ENCODE assay signal across 26 cellular contexts in genomic region chr12:497501-498160, GRCh38. TPM values are rescaled to one million over a fixed set of nuclear protein-coding genes. Genes with fewer than 3 reads are reported as not detected.
A peak's percentile ranks its signal among the peaks of the same experiment; 100 is the strongest.
DNase-seq lines count a peak whose midpoint lies in the region; ATAC-seq and TF ChIP-seq lines count a peak whose summit lies in the region.
"Had no signal": no experiment of that assay in that cellular context is flagged by ENCODE, and none has a peak within 500 bp of the region (broad histone marks: within the 10 kb centered on the region; RNA-seq: fewer than 3 reads in every experiment).

No MANE protein-coding gene starts in this region.

- H4K8ac ChIP-seq in mesenchymal stem cell (ENCODE audit: low read length): no peak overlapping the region

- no peaks in the 10 kb centered on the region for H3K36me3 ChIP-seq in mesenchymal stem cell (ENCODE audit: control insufficient read depth in 1 of 2, insufficient read depth in 2 of 2, low read depth in 1 of 2, low read length in 2 of 2)
- H3K36me3 ChIP-seq: adrenal gland, BE2C had no signal

- H2BK12ac ChIP-seq in mesenchymal stem cell (ENCODE audit: low read length in 2 of 2): no peak overlapping the region

- peaks cover 7% of the 10 kb centered on the region for H3K9me3 ChIP-seq in mesenchymal stem cell (ENCODE audit: control insufficient read depth, low read length)
- H3K9me3 ChIP-seq: adrenal gland, BE2C had no signal

- H4K91ac ChIP-seq in mesenchymal stem cell (ENCODE audit: low read length): no peak overlapping the region

- no peak overlapping the region for H2BK15ac ChIP-seq in mesenchymal stem cell (ENCODE audit: low read depth, poor library complexity, severe bottlenecking)

- H3K27ac Mint-ChIP-seq in activated CD4-positive, alpha-beta T cell treated with anti-CD3 and anti-CD28 coated beads, Interleukin-2, amount 10 ng/mL, durations not matched to agents 7 days and 5 days: peak overlapping the region; percentile 22
- peak overlapping the region; percentile 66 for H3K27ac Mint-ChIP-seq in type B pancreatic cell
- H3K27ac Mint-ChIP-seq: WTC11 had no signal

- H3K4ac ChIP-seq in mesenchymal stem cell (ENCODE audit: low read depth in 1 of 2, low read length in 2 of 2): no peak overlapping the region

- no peak for DNase-seq in activated CD4-positive, alpha-beta T cell treated with anti-CD3 and anti-CD28 coated beads, Interleukin-2, amount 10 ng/mL, durations not matched to agents 7 days and 5 days
- DNase-seq in activated CD4-positive, alpha-beta T cell treated with anti-CD3 and anti-CD28 coated beads for 1 hour: no peak
- DNase-seq in SW480 (ENCODE audit: low spot score) (peak; percentile 23), mesenchymal stem cell (peak; percentile 68), type B pancreatic cell (ENCODE audit: extremely low spot score, unreplicated experiment) (no peak), NCI-H2029 (lab: John Stamatoyannopoulos, UW) (no peak)
- no peak for DNase-seq in activated naive CD4-positive, alpha-beta T cell treated with Interleukin-2 at 50 U/mL for 16 hours
- DNase-seq: activated CD4-positive, alpha-beta memory T cell treated with anti-CD3 and anti-CD28 coated beads, Interleukin-2, amount 10 ng/mL, durations not matched to agents 7 days and 5 days; activated gamma-delta T cell treated with Interleukin-2 at 50 U/mL for 16 hours; BE2C; COR-L47; cortex of kidney; NCI-H1092; NCI-H510A; stimulated activated CD4-positive, alpha-beta T cell treated with anti-CD3 and anti-CD28 coated beads, Interleukin-4, amount 100 ng/mL, for 4 hours; stimulated activated naive CD8-positive, alpha-beta T cell treated with anti-CD3 and anti-CD28 coated beads, Interleukin-15, amount 100 ng/mL, for 72 hours; T-helper 9 cell; trophoblast cell had no signal

- CTCF ChIA-PET in activated CD4-positive, alpha-beta T cell treated with anti-CD3 and anti-CD28 coated beads, Interleukin-2, amount 10 ng/mL, durations not matched to agents 7 days and 5 days (lab: Charles Lee): interaction anchor here (1.5 kb wide), 1 partner anchor 45 kb away, joined by 3 read pairs; no protein-coding TSS in a partner anchor

- H3K23ac ChIP-seq in mesenchymal stem cell (ENCODE audit: low read length in 2 of 2): no peak overlapping the region

- no peak overlapping the region for H3K4me3 Mint-ChIP-seq in activated CD4-positive, alpha-beta T cell treated with anti-CD3 and anti-CD28 coated beads, Interleukin-2, amount 10 ng/mL, durations not matched to agents 7 days and 5 days
- no peak overlapping the region for H3K4me3 Mint-ChIP-seq in type B pancreatic cell
- H3K4me3 Mint-ChIP-seq: activated CD4-positive, alpha-beta memory T cell treated with anti-CD3 and anti-CD28 coated beads, Interleukin-2, amount 10 ng/mL, durations not matched to agents 7 days and 5 days; stimulated activated naive CD8-positive, alpha-beta T cell treated with anti-CD3 and anti-CD28 coated beads, Interleukin-15, amount 100 ng/mL, for 72 hours; WTC11 had no signal

- no peak overlapping the region for H2AK5ac ChIP-seq in mesenchymal stem cell (ENCODE audit: low read length, severe bottlenecking)

- no peaks in the 10 kb centered on the region for H3K79me1 ChIP-seq in mesenchymal stem cell (replicated peaks; ENCODE audit: low read length, poor library complexity, severe bottlenecking)

- no peak overlapping the region for H3K27ac ChIP-seq in mesenchymal stem cell (ENCODE audit: low read length, poor library complexity, severe bottlenecking)
- H3K27ac ChIP-seq: A549, adrenal gland, SK-N-MC had no signal

- 76% methylated on average over 9 of the region's 9 CpGs for WGBS in mesenchymal stem cell

- no peak overlapping the region for H2AFZ ChIP-seq in mesenchymal stem cell (ENCODE audit: low read depth, low read length)

- no peak for ATAC-seq in HG03342 (IDR thresholded peaks at IDR 0.05; ENCODE audit: unreplicated experiment)
- ATAC-seq: A549; HepG2; left lobe of liver; stimulated activated naive CD8-positive, alpha-beta T cell treated with anti-CD3 and anti-CD28 coated beads, Interleukin-15, amount 100 ng/mL, for 72 hours; WTC11 had no signal

- H3K18ac ChIP-seq in mesenchymal stem cell (ENCODE audit: low read depth in 1 of 2, low read length in 2 of 2): no peak overlapping the region

- H3K27me3 Mint-ChIP-seq in activated CD4-positive, alpha-beta T cell treated with anti-CD3 and anti-CD28 coated beads, Interleukin-2, amount 10 ng/mL, durations not matched to agents 7 days and 5 days: peaks cover 7% of the 10 kb centered on the region
- peaks cover 7% of the 10 kb centered on the region for H3K27me3 Mint-ChIP-seq in type B pancreatic cell

- H2BK5ac ChIP-seq in mesenchymal stem cell (ENCODE audit: low read depth, low read length, poor library complexity, severe bottlenecking): no peak overlapping the region

- H3K4me1 Mint-ChIP-seq in activated CD4-positive, alpha-beta T cell treated with anti-CD3 and anti-CD28 coated beads, Interleukin-2, amount 10 ng/mL, durations not matched to agents 7 days and 5 days: peaks cover 15% of the 10 kb centered on the region
- no peaks in the 10 kb centered on the region for H3K4me1 Mint-ChIP-seq in type B pancreatic cell (ENCODE audit: unreplicated experiment)
- H3K4me1 Mint-ChIP-seq: stimulated activated naive CD8-positive, alpha-beta T cell treated with anti-CD3 and anti-CD28 coated beads, Interleukin-15, amount 100 ng/mL, for 72 hours had no signal

- POLR2A ChIA-PET in activated CD4-positive, alpha-beta T cell treated with anti-CD3 and anti-CD28 coated beads, Interleukin-2, amount 10 ng/mL, durations not matched to agents 7 days and 5 days (lab: Charles Lee): no interaction called here

- no peaks in the 10 kb centered on the region for H3K9me3 Mint-ChIP-seq in activated CD4-positive, alpha-beta T cell treated with anti-CD3 and anti-CD28 coated beads, Interleukin-2, amount 10 ng/mL, durations not matched to agents 7 days and 5 days
- H3K9me3 Mint-ChIP-seq in type B pancreatic cell: no peaks in the 10 kb centered on the region
- H3K9me3 Mint-ChIP-seq: activated CD4-positive, alpha-beta memory T cell treated with anti-CD3 and anti-CD28 coated beads, Interleukin-2, amount 10 ng/mL, durations not matched to agents 7 days and 5 days had no signal

- H3K14ac ChIP-seq in mesenchymal stem cell (ENCODE audit: low read length in 2 of 2): no peak overlapping the region

- H3K27me3 ChIP-seq in mesenchymal stem cell (ENCODE audit: control insufficient read depth in 1 of 2, insufficient read depth in 1 of 2, low read length in 2 of 2): peaks cover 4 to 79% of the 10 kb centered on the region in 2 experiments
- H3K27me3 ChIP-seq: adrenal gland had no signal

- H3K4me1 ChIP-seq in mesenchymal stem cell (ENCODE audit: control insufficient read depth, insufficient read depth, low read depth, low read length): no peaks in the 10 kb centered on the region
- H3K4me1 ChIP-seq: A549, adrenal gland, BE2C had no signal

- no peak overlapping the region for H2BK120ac ChIP-seq in mesenchymal stem cell (ENCODE audit: low read depth, low read length)

- H3K4me2 ChIP-seq in mesenchymal stem cell (ENCODE audit: low read length, poor library complexity, severe bottlenecking): no peak overlapping the region
- H3K4me2 ChIP-seq: A549 had no signal

- no peaks in the 10 kb centered on the region for H3K36me3 Mint-ChIP-seq in activated CD4-positive, alpha-beta T cell treated with anti-CD3 and anti-CD28 coated beads, Interleukin-2, amount 10 ng/mL, durations not matched to agents 7 days and 5 days (ENCODE audit: low read depth)
- H3K36me3 Mint-ChIP-seq in type B pancreatic cell: peaks cover 10% of the 10 kb centered on the region

- TF ChIP-seq CTCF in type B pancreatic cell (conservative IDR thresholded peaks at IDR 0.05): no peak

- no peak overlapping the region for H3K4me3 ChIP-seq in mesenchymal stem cell (ENCODE audit: insufficient read depth in 1 of 2, low read depth in 1 of 2, low read length in 2 of 2)
- H3K4me3 ChIP-seq: A549, adrenal gland, SK-N-MC had no signal

- H3K9ac ChIP-seq in mesenchymal stem cell (ENCODE audit: low read length): no peak overlapping the region

RNA-seq across cellular contexts. Expression of gene B4GALNT3, which starts 37.9 kb away (rescaled TPM):
- total RNA-seq in activated CD4-positive, alpha-beta T cell treated with anti-CD3 and anti-CD28 coated beads, Interleukin-2, amount 10 ng/mL, durations not matched to agents 7 days and 5 days: 1 to 10 TPM; 6.1 to 7.0 TPM
- 3.1 TPM for polyA plus RNA-seq in mesenchymal stem cell (2013, experiment 1 of 2)
- 3.2 TPM for polyA plus RNA-seq in mesenchymal stem cell (2013, experiment 2 of 2)
- 32.5 and 103 TPM in 2 replicates for total RNA-seq in type B pancreatic cell (ENCODE audit: low replicate concordance)
- total RNA-seq: pulmonary artery endothelial cell had no signal

Comparison
In these comparisons a context has a peak if more than half of its experiments do, and no peak if none do; other contexts are left out.
1. DNase-seq: peak in SW480 (single experiment) and mesenchymal stem cell (single experiment); none in activated CD4-positive, alpha-beta T cell treated with anti-CD3 and anti-CD28 coated beads, Interleukin-2, amount 10 ng/mL, durations not matched to agents 7 days and 5 days (single experiment), activated CD4-positive, alpha-beta T cell treated with anti-CD3 and anti-CD28 coated beads for 1 hour (single experiment), type B pancreatic cell (single experiment), activated naive CD4-positive, alpha-beta T cell treated with Interleukin-2 at 50 U/mL for 16 hours (single experiment) and NCI-H2029 (single experiment).